16 cellular contexts compared by ENCODE assay signal in genomic region chr11:61958590-61958989, GRCh38. TPM values are rescaled to one million over a fixed set of nuclear protein-coding genes. Genes with fewer than 3 reads are reported as not detected.
DNase-seq lines count a peak whose midpoint lies in the region; ATAC-seq and TF ChIP-seq lines count a peak whose summit lies in the region.
"Had no signal": no experiment of that assay in that cellular context is flagged by ENCODE, and none has a peak within 500 bp of the region (broad histone marks: within the 10 kb centered on the region; RNA-seq: fewer than 3 reads in every experiment).

No MANE protein-coding gene starts in this region.

- CTCF ChIA-PET in HEK293 (lab: Yijun Ruan, JAX): interaction anchor here (0.6 to 2.7 kb wide), 3 partner anchors 9 to 88 kb away, joined by 3 to 12 read pairs (median 3); no protein-coding TSS in a partner anchor

- peaks cover 0 to 57% of the 10 kb centered on the region in 2 donors for H3K4me1 ChIP-seq in right atrium auricular region
- no peaks in the 10 kb centered on the region for H3K4me1 ChIP-seq in HEK293 (ENCODE audit: control insufficient read depth, insufficient read depth, low read length)
- peaks cover 0 to 72% (median 53%) of the 10 kb centered on the region in 4 donors for H3K4me1 ChIP-seq in tibial nerve
- H3K4me1 ChIP-seq in body of pancreas: peaks cover 40% of the 10 kb centered on the region

- no peaks in the 10 kb centered on the region for H3K27me3 ChIP-seq in right atrium auricular region
- H3K27me3 ChIP-seq in layer of hippocampus (ENCODE audit: control insufficient read depth, insufficient read depth, low read length): no peaks in the 10 kb centered on the region
- no peaks in the 10 kb centered on the region for H3K27me3 ChIP-seq in tibial nerve
- H3K27me3 ChIP-seq in body of pancreas: no peaks in the 10 kb centered on the region

- DNase-seq in right atrium auricular region (ENCODE audit: low spot score) (peak; percentile 32), Right ventricle myocardium superior (no peak), tibial nerve (ENCODE audit: low spot score in 2 of 2) (no peak), DMS79 treated with DMSO at 0.1 percent for 48 hours (lab: John Stamatoyannopoulos, UW) (no peak), body of pancreas (no peak)
- DNase-seq: AML-193; CD4-positive, alpha-beta T cell; GDM1; Karpas-422; NCI-H1105; NCI-H1694 treated with DMSO at 0.1 percent for 48 hours; NCI-H345 had no signal

- H3K27ac ChIP-seq in right atrium auricular region (no peak overlapping the region), HEK293 (ENCODE audit: extremely low read depth, low read depth, low read length) (no peak overlapping the region), layer of hippocampus (ENCODE audit: low read depth, low read length) (peak overlapping the region; percentile 6), tibial nerve (peak overlapping the region in 3 of 4 donors; percentile 99 to 100 (median 100)), body of pancreas (no peak overlapping the region)

- TF ChIP-seq CTCF in right atrium auricular region (IDR thresholded peaks at IDR 0.05): no peak
- TF ChIP-seq CTCF in HEK293 (tag by site-specific recombination; IDR thresholded peaks at IDR 0.05): no peak
- TF ChIP-seq CTCF in tibial nerve (IDR thresholded peaks at IDR 0.05): no peak
- TF ChIP-seq CTCF in body of pancreas (IDR thresholded peaks at IDR 0.05): no peak

- TF ChIP-seq POLR2A in tibial nerve (IDR thresholded peaks at IDR 0.05) (no peak), body of pancreas (IDR thresholded peaks at IDR 0.05) (no peak)

- intact Hi-C loops in Right ventricle myocardium superior (cut with DNase I) (loop anchor here (5.0 kb wide), 1 partner anchor 146 kb away; no protein-coding TSS in a partner anchor), body of pancreas (cut with DNase I) (no loop called here)

- POLR2A ChIA-PET in HEK293 (lab: Yijun Ruan, JAX): no interaction called here

- H3K36me3 ChIP-seq in right atrium auricular region (peaks cover 18% of the 10 kb centered on the region), HEK293 (ENCODE audit: control insufficient read depth in 2 of 2, insufficient read depth in 1 of 2, low read length in 2 of 2) (peaks cover 0 to 14% of the 10 kb centered on the region in 2 experiments; a peak in 1 of 3 replicates), tibial nerve (peaks cover 0 to 52% (median 2%) of the 10 kb centered on the region in 3 donors), body of pancreas (replicated peaks in 1 of 2; ENCODE audit: insufficient read depth in 1 of 2, low read depth in 2 of 2) (peaks cover 0 to 2% of the 10 kb centered on the region in 2 donors)

- no peak overlapping the region for H3K4me3 ChIP-seq in right atrium auricular region
- H3K4me3 ChIP-seq in HEK293 (ENCODE audit: low read depth, low read length): no peak overlapping the region
- H3K4me3 ChIP-seq in tibial nerve: no peak overlapping the region
- H3K4me3 ChIP-seq in body of pancreas: no peak overlapping the region

- WGBS in tibial nerve, 2 donors: 59 to 61% methylated on average over 3 of the region's 3 CpGs
- 61 to 62% methylated on average over 3 of the region's 3 CpGs for WGBS in body of pancreas, 2 donors

- ATAC-seq in Right ventricle myocardium superior (ENCODE audit: poor library complexity): no peak
- no peak for ATAC-seq in GM21381 (IDR thresholded peaks at IDR 0.05; ENCODE audit: unreplicated experiment)
- ATAC-seq in body of pancreas: no peak

- H3K9me3 ChIP-seq in right atrium auricular region (no peaks in the 10 kb centered on the region), HEK293 (ENCODE audit: control insufficient read depth, insufficient read depth, low read depth, low read length) (no peaks in the 10 kb centered on the region), tibial nerve (no peaks in the 10 kb centered on the region), body of pancreas (no peaks in the 10 kb centered on the region)

- no peak for TF ChIP-seq EP300 in tibial nerve (IDR thresholded peaks at IDR 0.05)

TF ChIP-seq in HEK293, 187 proteins besides CTCF, POLR2A, EP300 and RAD21:
- 0 out of 2 replicates have a peak, but pooled peaks have one; percentile 48 for TF ChIP-seq ZSCAN4 (tag by site-specific recombination; IDR thresholded peaks at IDR 0.05)
- no peak for TF ChIP-seq ZNF571 (tag by site-specific recombination; IDR thresholded peaks at IDR 0.05)
- peak; percentile 28; the same call in 1 of the 2 replicates for TF ChIP-seq ZFHX2 (tag by site-specific recombination; conservative IDR thresholded peaks at IDR 0.05)
- TF ChIP-seq EGR2 (tag by site-specific recombination; IDR thresholded peaks at IDR 0.05; ENCODE audit: low read depth): peak; percentile 61; the same call in 1 of the 2 replicates

RNA-seq across cellular contexts. Expression of gene BEST1, which starts 8.4 kb away (rescaled TPM):
- total RNA-seq in right atrium auricular region: 1 to 10 TPM; 1.3 to 4.7 TPM
- 1.3 TPM for total RNA-seq in Right ventricle myocardium superior
- total RNA-seq in tibial nerve: 10 to 100 TPM; 33.2 to 53.2 (median 45.7) TPM
- total RNA-seq in body of pancreas: 1 to 10 TPM; 1.6 to 2.6 TPM

RNA-seq across cellular contexts. Expression of gene FTH1, which starts 8.8 kb away (rescaled TPM):
- total RNA-seq in right atrium auricular region (1,000 to 10,000 TPM; 2,265 to 2,787 TPM), Right ventricle myocardium superior (2,228 TPM), tibial nerve (1,000 to 10,000 TPM; 3,872 to 5,003 (median 4,779) TPM), body of pancreas (1,000 to 10,000 TPM; 1,333 to 1,363 TPM)

RNA-seq across cellular contexts. Expression of gene RAB3IL1, which starts 41.2 kb away (rescaled TPM):
- 10 to 100 TPM in 1 of 2 donors, 1 to 10 TPM in 1; 4.3 to 16.8 TPM for total RNA-seq in right atrium auricular region
- 10.8 TPM for total RNA-seq in Right ventricle myocardium superior
- 100 to 1,000 TPM in 1 of 4 donors, 10 to 100 TPM in 3; 58.8 to 127 (median 71.1) TPM for total RNA-seq in tibial nerve
- 10 to 100 TPM in 1 of 2 donors, 1 to 10 TPM in 1; 5.4 to 11.5 TPM for total RNA-seq in body of pancreas
- total RNA-seq: CD4-positive, alpha-beta T cell; OCI-LY7 had no signal

Comparison
In these comparisons a context has a peak if more than half of its experiments do, and no peak if none do; other contexts are left out.
1. H3K27ac ChIP-seq: peak in layer of hippocampus (single experiment) and tibial nerve (3 of 4); none in right atrium auricular region (0 of 2), HEK293 (single experiment) and body of pancreas (0 of 4).
2. RNA of gene BEST1, which starts 8.4 kb away (total RNA-seq): 33.2 to 53.2 TPM in tibial nerve; 1.3 to 4.7 TPM in right atrium auricular region, 1.6 to 2.6 TPM in body of pancreas and 1.3 TPM in Right ventricle myocardium superior (single experiment); every median in the first group is over 4 times any median in the second.